In genomic region chrX:119690921-119691716, GRCh38 we compare ENCODE assay signal across 8 cellular contexts. TPM values are rescaled to one million over a fixed set of nuclear protein-coding genes. Genes with fewer than 3 reads are reported as not detected.
DNase-seq lines count a peak whose midpoint lies in the region; ATAC-seq and TF ChIP-seq lines count a peak whose summit lies in the region.

No MANE protein-coding gene starts in this region.

- CTCF ChIA-PET in HEK293 (lab: Yijun Ruan, JAX): interaction anchor here (0.6 to 1.6 kb wide), 7 partner anchors 34 to 174 kb away, joined by 3 to 6 read pairs (median 4); partner anchors contain the start of gene STEEP1

- POLR2A ChIA-PET in HEK293 (lab: Yijun Ruan, JAX): interaction anchor here (0.5 to 1.9 kb wide), 6 partner anchors 10 to 180 kb away, joined by 3 to 13 read pairs (median 4); partner anchors contain the start of gene SOWAHD

- H3F3A ChIP-seq in smooth muscle cell (ENCODE audit: low read depth): no peaks in the 10 kb centered on the region

- H3K4me1 ChIP-seq in HEK293 (ENCODE audit: control insufficient read depth, insufficient read depth, low read length) (peaks cover 8% of the 10 kb centered on the region; the same call in 1 of the 2 replicates), smooth muscle cell (ENCODE audit: low read depth) (peaks cover 4% of the 10 kb centered on the region)

- H3K27ac Mint-ChIP-seq in T-helper 17 cell: peak overlapping the region; percentile 98

- TF ChIP-seq CTCF in HEK293 (tag by site-specific recombination; IDR thresholded peaks at IDR 0.05) (no peak), coronary artery (IDR thresholded peaks at IDR 0.05) (no peak), smooth muscle cell (IDR thresholded peaks at IDR 0.05; ENCODE audit: borderline replicate concordance, insufficient read depth, poor library complexity, severe bottlenecking) (no peak)

- H3K4me1 Mint-ChIP-seq in T-helper 17 cell: peaks cover 22% of the 10 kb centered on the region

- no peak overlapping the region for H2AFZ ChIP-seq in smooth muscle cell (ENCODE audit: low read depth)

- H3K27ac ChIP-seq in HEK293 (ENCODE audit: extremely low read depth, low read depth, low read length) (no peak overlapping the region), coronary artery (no peak overlapping the region), smooth muscle cell (ENCODE audit: low read depth) (peak overlapping the region; percentile 85)

- H3K4me3 ChIP-seq in HEK293 (ENCODE audit: low read depth, low read length) (no peak overlapping the region), coronary artery (peak overlapping the region; percentile 86), smooth muscle cell (peak overlapping the region; percentile 70)

- H3K4me2 ChIP-seq in smooth muscle cell: peak overlapping the region; percentile 87

- peaks cover 2% of the 10 kb centered on the region for H3K36me3 Mint-ChIP-seq in T-helper 17 cell (ENCODE audit: low read depth)

- H3K36me3 ChIP-seq in HEK293 (ENCODE audit: control insufficient read depth in 2 of 2, insufficient read depth in 1 of 2, low read length in 2 of 2): no peaks in the 10 kb centered on the region
- H3K36me3 ChIP-seq in smooth muscle cell (ENCODE audit: low read depth): no peaks in the 10 kb centered on the region

- no peaks in the 10 kb centered on the region for H3K27me3 Mint-ChIP-seq in T-helper 17 cell

- peaks cover 51% of the 10 kb centered on the region for H3K79me2 ChIP-seq in smooth muscle cell (ENCODE audit: low read depth)

- 54% methylated on average over 8 of the region's 8 CpGs for WGBS in smooth muscle cell (ENCODE audit: low lambda C conversion rate)

- H3K9me3 ChIP-seq in HEK293 (ENCODE audit: control insufficient read depth, insufficient read depth, low read depth, low read length): no peaks in the 10 kb centered on the region
- H3K9me3 ChIP-seq in T-helper 17 cell (ENCODE audit: control insufficient read depth, low read length, poor library complexity, severe bottlenecking): no peaks in the 10 kb centered on the region
- H3K9me3 ChIP-seq in smooth muscle cell (replicated peaks; ENCODE audit: low read depth): no peaks in the 10 kb centered on the region

- H3K9ac ChIP-seq in smooth muscle cell (ENCODE audit: low read depth): peak overlapping the region; percentile 76

- ATAC-seq in T-helper 17 cell: no peak
- no peak for ATAC-seq in GM19035 (IDR thresholded peaks at IDR 0.05; ENCODE audit: unreplicated experiment)
- no peak for ATAC-seq in HG02588 (IDR thresholded peaks at IDR 0.05; ENCODE audit: unreplicated experiment)

- peak overlapping the region; percentile 95 for H3K4me3 Mint-ChIP-seq in T-helper 17 cell

- H3K27me3 ChIP-seq in smooth muscle cell (ENCODE audit: low read depth): no peaks in the 10 kb centered on the region

- DNase-seq in T-helper 17 cell (peak in 1 of 3 donors; percentile 31), coronary artery (ENCODE audit: low spot score) (no peak), smooth muscle cell (lab: John Stamatoyannopoulos, UW; ENCODE audit: unreplicated experiment) (peak; percentile 2), kidney tubule cell (ENCODE audit: low spot score) (no peak), foreskin melanocyte (no peak)

- peaks cover 4% of the 10 kb centered on the region for H4K20me1 ChIP-seq in smooth muscle cell (ENCODE audit: low read depth)

TF ChIP-seq in HEK293, 187 proteins besides CTCF, POLR2A, EP300 and RAD21 (continues in another document):
- TF ChIP-seq ZNF558 (tag by site-specific recombination; IDR thresholded peaks at IDR 0.05) (no peak), PRDM10 (tag by site-specific recombination; IDR thresholded peaks at IDR 0.05) (peak; percentile 33), ZNF530 (tag by site-specific recombination; IDR thresholded peaks at IDR 0.05; ENCODE audit: low read depth) (no peak), ZXDB (tag by site-specific recombination; IDR thresholded peaks at IDR 0.05) (no peak), KLF10 (tag by site-specific recombination; IDR thresholded peaks at IDR 0.05) (no peak), ZNF629 (tag by site-specific recombination; IDR thresholded peaks at IDR 0.05) (peak; percentile 67), REST (tag by site-specific recombination; IDR thresholded peaks at IDR 0.05) (no peak), ZBTB21 (tag by site-specific recombination; IDR thresholded peaks at IDR 0.05) (no peak), ZNF37A (tag by site-specific recombination; IDR thresholded peaks at IDR 0.05) (no peak), ZNF335 (tag by site-specific recombination; conservative IDR thresholded peaks at IDR 0.05) (peak; percentile 80), ZNF140 (tag by site-specific recombination; IDR thresholded peaks at IDR 0.05) (no peak), MZF1 (tag by site-specific recombination; IDR thresholded peaks at IDR 0.05; ENCODE audit: borderline replicate concordance) (no peak), ZEB2 (tag by site-specific recombination; IDR thresholded peaks at IDR 0.05) (peak; percentile 29; the same call in 1 of the 2 replicates), ZSCAN4 (tag by site-specific recombination; IDR thresholded peaks at IDR 0.05) (no peak), SP7 (tag by site-specific recombination; IDR thresholded peaks at IDR 0.05) (peak; percentile 21; the same call in 1 of the 2 replicates)

RNA-seq across cellular contexts. Expression of gene SEPTIN6, which starts 1.8 kb away (rescaled TPM):
- total RNA-seq in T-helper 17 cell (100 to 1,000 TPM; 150 to 163 TPM), smooth muscle cell (58.1 and 75.1 TPM in 2 replicates)
- 50.6 and 58.4 TPM in 2 replicates for polyA plus RNA-seq in smooth muscle cell
